ENCODE assay signal across 8 cellular contexts in the genomic region with DNA sequence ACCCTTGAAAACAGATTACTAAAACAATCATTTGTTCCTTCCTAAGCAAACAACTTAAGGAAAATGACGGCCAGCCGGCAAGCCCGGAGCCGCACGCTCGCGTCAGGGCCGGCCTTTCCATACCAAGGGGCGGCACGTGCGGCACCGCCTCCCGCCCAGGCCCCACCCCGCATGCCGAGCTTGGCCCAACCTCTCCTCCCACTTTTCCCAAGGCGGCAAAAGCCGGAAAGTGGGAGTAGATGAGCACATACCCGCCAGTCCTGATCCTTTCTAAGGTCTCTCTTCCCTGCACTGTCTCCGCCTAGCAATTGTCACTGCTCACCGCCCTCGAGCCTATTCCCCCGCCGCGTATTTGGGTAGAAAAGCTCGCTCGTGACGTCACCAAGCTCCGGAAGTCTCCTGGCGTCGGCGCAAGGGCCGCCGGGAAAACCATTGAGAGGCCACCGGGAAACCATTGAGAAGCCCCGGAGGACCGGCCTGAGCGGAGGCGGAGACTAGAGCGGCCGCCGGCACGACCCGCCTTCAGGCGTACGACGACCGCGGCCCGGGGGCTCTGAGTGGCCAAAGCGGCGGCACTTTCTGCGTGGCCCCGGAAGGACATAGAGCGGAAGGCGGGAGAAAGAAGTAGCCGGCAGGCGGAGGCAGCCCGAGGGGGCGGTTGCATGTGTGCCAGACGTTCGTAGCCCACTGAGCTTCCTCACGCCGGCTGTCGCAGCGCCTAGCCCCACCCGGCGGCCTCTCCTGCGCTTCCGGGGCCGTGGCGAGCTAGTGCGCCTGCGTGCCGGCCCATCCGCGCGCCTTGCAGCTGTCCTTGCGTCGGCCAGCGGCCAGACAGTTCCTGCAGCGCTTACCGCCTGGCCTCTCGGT. TPM values are rescaled to one million over a fixed set of nuclear protein-coding genes. Genes with fewer than 3 reads are reported as not detected.
DNase-seq lines count a peak whose midpoint lies in the region; ATAC-seq, FAIRE-seq and TF ChIP-seq lines count a peak whose summit lies in the region.

A gene with protein sequence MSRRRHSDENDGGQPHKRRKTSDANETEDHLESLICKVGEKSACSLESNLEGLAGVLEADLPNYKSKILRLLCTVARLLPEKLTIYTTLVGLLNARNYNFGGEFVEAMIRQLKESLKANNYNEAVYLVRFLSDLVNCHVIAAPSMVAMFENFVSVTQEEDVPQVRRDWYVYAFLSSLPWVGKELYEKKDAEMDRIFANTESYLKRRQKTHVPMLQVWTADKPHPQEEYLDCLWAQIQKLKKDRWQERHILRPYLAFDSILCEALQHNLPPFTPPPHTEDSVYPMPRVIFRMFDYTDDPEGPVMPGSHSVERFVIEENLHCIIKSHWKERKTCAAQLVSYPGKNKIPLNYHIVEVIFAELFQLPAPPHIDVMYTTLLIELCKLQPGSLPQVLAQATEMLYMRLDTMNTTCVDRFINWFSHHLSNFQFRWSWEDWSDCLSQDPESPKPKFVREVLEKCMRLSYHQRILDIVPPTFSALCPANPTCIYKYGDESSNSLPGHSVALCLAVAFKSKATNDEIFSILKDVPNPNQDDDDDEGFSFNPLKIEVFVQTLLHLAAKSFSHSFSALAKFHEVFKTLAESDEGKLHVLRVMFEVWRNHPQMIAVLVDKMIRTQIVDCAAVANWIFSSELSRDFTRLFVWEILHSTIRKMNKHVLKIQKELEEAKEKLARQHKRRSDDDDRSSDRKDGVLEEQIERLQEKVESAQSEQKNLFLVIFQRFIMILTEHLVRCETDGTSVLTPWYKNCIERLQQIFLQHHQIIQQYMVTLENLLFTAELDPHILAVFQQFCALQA (plus strand): TSS at position 830 of the 867 bp plus-strand sequence. CDS start 61 bp downstream, outside the sequence.
A gene (minus strand): TSS at position 377 of the 867 bp plus-strand sequence. CDS start 5,806 bp downstream, outside the sequence.

- peak in 3 of 6 experiments; percentile 7 to 29 (median 12) for TF ChIP-seq CTCF in adrenal gland (IDR thresholded peaks at IDR 0.05)
- peak in 4 of 9 donors; percentile 4 to 40 (median 22) for TF ChIP-seq CTCF in heart right ventricle (IDR thresholded peaks at IDR 0.05)
- peak; percentile 6 for TF ChIP-seq CTCF in upper lobe of right lung (IDR thresholded peaks at IDR 0.05)

- WGBS in adrenal gland, 4 donors = 0 to 1% (median 0%) methylated on average over 31 to 83 of the region's 83 CpGs
- 0% methylated on average over 82 to 83 of the region's 83 CpGs for WGBS in heart right ventricle, 2 donors

- H3K4me1 ChIP-seq in adrenal gland (replicated peaks in 1 of 2) (peaks cover 0 to 40% of the 10 kb centered on the region in 2 donors), heart right ventricle (peaks cover 2 to 78% (median 59%) of the 10 kb centered on the region in 9 donors), upper lobe of right lung (peaks cover 38% of the 10 kb centered on the region)

- H3K27me3 ChIP-seq in adrenal gland (no peaks in the 10 kb centered on the region), heart right ventricle (no peaks in the 10 kb centered on the region), upper lobe of right lung (no peaks in the 10 kb centered on the region)

- FAIRE-seq in GM12892 (lab: Jason Lieb, UNC) = peak; percentile 97

- H3K36me3 ChIP-seq in adrenal gland (replicated peaks in 1 of 2) (no peaks in the 10 kb centered on the region), heart right ventricle (no peaks in the 10 kb centered on the region), upper lobe of right lung (no peaks in the 10 kb centered on the region)

- intact Hi-C loops in adrenal gland (cut with DNase I) (no loop called here), heart right ventricle (cut with DNase I) (loop anchor here in 1 of 10 donors (10.0 kb wide), 1 partner anchor 632 kb away; no protein-coding TSS in a partner anchor), posterior vena cava (cut with DNase I) (no loop called here), upper lobe of right lung (cut with DNase I) (no loop called here)

- ATAC-seq in HG02852 (IDR thresholded peaks at IDR 0.05; ENCODE audit: unreplicated experiment) (peak; percentile 86), heart right ventricle (peak; percentile 94 to 97 (median 95)), upper lobe of right lung (peak; percentile 96)

- no peaks in the 10 kb centered on the region for H3K9me3 ChIP-seq in adrenal gland (replicated peaks in 1 of 3)
- no peaks in the 10 kb centered on the region for H3K9me3 ChIP-seq in heart right ventricle
- H3K9me3 ChIP-seq in upper lobe of right lung = no peaks in the 10 kb centered on the region

- peak within 1 kb of the TSS; percentile 42 to 97 (median 68) for H3K4me3 ChIP-seq in adrenal gland
- H3K4me3 ChIP-seq in heart right ventricle = peak within 1 kb of the TSS; percentile 49 to 98 (median 94)
- H3K4me3 ChIP-seq in upper lobe of right lung = peak within 1 kb of the TSS; percentile 76

- H3K27ac ChIP-seq in adrenal gland = peak within 1 kb of the TSS; percentile 98 to 99 (median 98)
- peak within 1 kb of the TSS; percentile 93 to 99 (median 96) for H3K27ac ChIP-seq in heart right ventricle
- peak within 1 kb of the TSS; percentile 99 for H3K27ac ChIP-seq in upper lobe of right lung

- TF ChIP-seq POLR2A in GM12892 (IDR thresholded peaks at IDR 0.05; ENCODE audit: low read depth, low read length) (peak; percentile 89), adrenal gland (IDR thresholded peaks at IDR 0.05) (peak; percentile 83 to 90)

- peak; percentile 83 for DNase-seq in GM12892 (ENCODE audit: insufficient read length)
- DNase-seq in NCI-H146 (lab: John Stamatoyannopoulos, UW) = peak; percentile 94
- DNase-seq in T-helper 1 cell = peak; percentile 82 to 99 (median 92)
- DNase-seq in adrenal gland = peak; percentile 96 to 99 (median 98)
- peak; percentile 97 for DNase-seq in heart right ventricle
- DNase-seq in posterior vena cava (ENCODE audit: low spot score) = peak; percentile 99
- peak; percentile 99 for DNase-seq in upper lobe of right lung

RNA-seq across cellular contexts. Expression of the first gene that starts in this region (rescaled TPM):
- polyA plus RNA-seq in GM12892 (2012; ENCODE audit: missing spikeins) = 26.0 TPM
- total RNA-seq in adrenal gland (10 to 100 TPM in 7 of 8 donors, 1 to 10 TPM in 1; 9.8 to 24.8 (median 18.5) TPM), heart right ventricle (10 to 100 TPM; 11.8 to 20.4 (median 15.9) TPM), posterior vena cava (10 to 100 TPM; 19.6 to 24.7 TPM), upper lobe of right lung (25.4 TPM)
- polyA plus RNA-seq in adrenal gland (10 to 100 TPM in 1 of 3 donors, 1 to 10 TPM in 2; 7.8 to 24.3 (median 8.9) TPM), heart right ventricle (1 to 10 TPM; 6.6 to 9.0 TPM)

RNA-seq across cellular contexts. Expression of the second gene that starts in this region (rescaled TPM):
- polyA plus RNA-seq in GM12892 (2012; ENCODE audit: missing spikeins) = 10.1 TPM
- 10 to 100 TPM; 13.2 to 27.3 (median 17.7) TPM for total RNA-seq in adrenal gland
- 10 to 100 TPM; 19.1 to 24.0 (median 20.8) TPM for polyA plus RNA-seq in adrenal gland
- total RNA-seq in heart right ventricle = 10 to 100 TPM; 19.8 to 29.4 (median 23.4) TPM
- 10 to 100 TPM in 1 of 2 donors, 1 to 10 TPM in 1; 8.5 to 22.3 TPM for polyA plus RNA-seq in heart right ventricle
- total RNA-seq in posterior vena cava = 10 to 100 TPM; 16.9 to 18.6 TPM
- total RNA-seq in upper lobe of right lung = 20.0 TPM

Comparison
In these comparisons a context has a peak if more than half of its experiments do, and no peak if none do; other contexts are left out.
1. Peak in every context shown above with its lines: DNase-seq, ATAC-seq, H3K4me3 ChIP-seq and H3K27ac ChIP-seq.